ENCODE assay signal across 12 cellular contexts in genomic region chr11:111778047-111778558, GRCh38. TPM values are rescaled to one million over a fixed set of nuclear protein-coding genes. Genes with fewer than 3 reads are reported as not detected.
DNase-seq lines count a peak whose midpoint lies in the region; ATAC-seq, FAIRE-seq and TF ChIP-seq lines count a peak whose summit lies in the region.
"Had no signal": no experiment of that assay in that cellular context is flagged by ENCODE, and none has a peak within 500 bp of the region (broad histone marks: within the 10 kb centered on the region; RNA-seq: fewer than 3 reads in every experiment).

No MANE protein-coding gene starts in this region.

- H2AFZ ChIP-seq in GM23338, result no peak overlapping the region
- peak overlapping the region; percentile 28; the same call in 1 of the 2 replicates for H2AFZ ChIP-seq in K562 (ENCODE audit: low read depth, low read length)

- H3K4me1 Mint-ChIP-seq in GM23338, result peaks cover 5% of the 10 kb centered on the region; the same call in 2 of the 3 replicates
- peaks cover 13% of the 10 kb centered on the region for H3K4me1 Mint-ChIP-seq in type B pancreatic cell (ENCODE audit: unreplicated experiment)

- BruUV-seq in K562 (replicated peaks; lab: Mats Ljungman, UMichigan), result no TSS peak

- H3K4me1 ChIP-seq in GM23338 (ENCODE audit: insufficient read depth) (no peaks in the 10 kb centered on the region), K562 (replicated peaks in 1 of 2; ENCODE audit: control insufficient read depth in 2 of 2, insufficient read depth in 2 of 2, low read length in 2 of 2) (no peaks in the 10 kb centered on the region), right lobe of liver (peaks cover 0 to 61% (median 24%) of the 10 kb centered on the region in 4 donors)
- H3K4me1 ChIP-seq: HAP-1 had no signal

- no peaks in the 10 kb centered on the region for H3K79me2 ChIP-seq in GM23338 (replicated peaks; ENCODE audit: insufficient read depth)
- H3K79me2 ChIP-seq in K562 (ENCODE audit: control insufficient read depth, insufficient read depth, low read length), result no peaks in the 10 kb centered on the region

- no peak for FAIRE-seq in K562 (lab: Jason Lieb, UNC)

- no peak for TF ChIP-seq RAD21 in K562 (CRISPR knock-in tag; conservative IDR thresholded peaks at IDR 0.05 in 1 of 2, IDR thresholded peaks at IDR 0.05 in 1 of 2)

- H3K4me3 ChIP-seq in GM23338 (no peak overlapping the region), K562 (no peak overlapping the region), right lobe of liver (peak overlapping the region in 2 of 3 donors; percentile 17 to 32)
- H3K4me3 ChIP-seq: HAP-1 had no signal

- H3K27me3 Mint-ChIP-seq in GM23338 (ENCODE audit: insufficient read depth, low read depth, poor library complexity) (peaks cover 1% of the 10 kb centered on the region), type B pancreatic cell (no peaks in the 10 kb centered on the region)

- DNase-seq in GM23338 (ENCODE audit: low spot score), result no peak
- DNase-seq in K562 (ENCODE audit: extremely low read depth in 1 of 4, low spot score in 3 of 4), result no peak
- DNase-seq in right lobe of liver, result no peak
- no peak for DNase-seq in type B pancreatic cell (ENCODE audit: extremely low spot score, unreplicated experiment)
- no peak for DNase-seq in NCI-H748 (lab: John Stamatoyannopoulos, UW; ENCODE audit: unreplicated experiment)
- DNase-seq in CD1c-positive myeloid dendritic cell (ENCODE audit: extremely low spot score), result no peak
- DNase-seq: NCI-H1048; NK-92 treated with Interleukin-12 subunit alpha and Interleukin-12 subunit beta, amount 100 ng/mL, for 24 hours had no signal

- H3K27ac Mint-ChIP-seq in GM23338 (no peak overlapping the region), type B pancreatic cell (peak overlapping the region; percentile 75)
- H3K27ac Mint-ChIP-seq: CD8-positive, alpha-beta T cell had no signal

- TF ChIP-seq EP300 in K562 (IDR thresholded peaks at IDR 0.05; ENCODE audit: low read length), result no peak

- H3K4me2 ChIP-seq in GM23338, result no peak overlapping the region
- no peak overlapping the region for H3K4me2 ChIP-seq in K562 (ENCODE audit: insufficient read depth, low read length)

- POLR2A ChIA-PET in K562 (lab: Yijun Ruan, JAX), result interaction anchor here (1.1 kb wide), 1 partner anchor 11 kb away, joined by 5 read pairs; no protein-coding TSS in a partner anchor

- no peaks in the 10 kb centered on the region for H3K27me3 ChIP-seq in GM23338 (ENCODE audit: insufficient read depth)
- no peaks in the 10 kb centered on the region for H3K27me3 ChIP-seq in K562 (ENCODE audit: control insufficient read depth in 2 of 2, insufficient read depth in 2 of 2, low read length in 2 of 2)
- no peaks in the 10 kb centered on the region for H3K27me3 ChIP-seq in right lobe of liver
- H3K27me3 ChIP-seq: BE2C had no signal

- H3K9me3 Mint-ChIP-seq in GM23338 (no peaks in the 10 kb centered on the region), type B pancreatic cell (no peaks in the 10 kb centered on the region)
- H3K9me3 Mint-ChIP-seq: CD8-positive, alpha-beta T cell had no signal

- in situ Hi-C loops in K562 (cut with MboI), result loop anchor here (5.0 kb wide), 1 partner anchor 176 kb away; the partner anchor contains the start of gene SIK2

- WGBS in K562 (ENCODE audit: insufficient coverage, low coverage, missing lambda C conversion rate), result 56% methylated on average over 3 of the region's 3 CpGs
- 30% methylated on average over 3 of the region's 3 CpGs for WGBS in right lobe of liver (ENCODE audit: insufficient coverage, low coverage, low lambda C conversion rate, missing lambda C conversion rate)

- no peaks in the 10 kb centered on the region for H4K20me1 ChIP-seq in GM23338 (replicated peaks; ENCODE audit: insufficient read depth)
- H4K20me1 ChIP-seq in K562 (replicated peaks; ENCODE audit: control insufficient read depth, insufficient read depth, low read length), result no peaks in the 10 kb centered on the region

- no peak overlapping the region for H3K9ac ChIP-seq in K562 (ENCODE audit: insufficient read depth in 1 of 2, low read depth in 2 of 2, low read length in 2 of 2)

- ATAC-seq in GM23338, result peak; percentile 48
- ATAC-seq in K562, result no peak
- ATAC-seq in right lobe of liver, result peak; percentile 57 to 78 (median 72)
- no peak for ATAC-seq in GM18502 (IDR thresholded peaks at IDR 0.05; ENCODE audit: poor library complexity, unreplicated experiment)

- no peak for TF ChIP-seq POLR2A in K562 (conservative IDR thresholded peaks at IDR 0.05)
- peak; percentile 33 for TF ChIP-seq POLR2A in right lobe of liver (IDR thresholded peaks at IDR 0.05)

- CTCF ChIA-PET in K562 (lab: Yijun Ruan, JAX; ENCODE audit: low intra/inter-chr PET ratio), result interaction anchor here (1.0 to 3.8 kb wide), 7 partner anchors 11 to 323 kb away, joined by 3 to 38 read pairs (median 13); partner anchors contain the start of genes PPP2R1B and SIK2

- no peaks in the 10 kb centered on the region for H3K9me3 ChIP-seq in K562 (replicated peaks; ENCODE audit: control insufficient read depth, insufficient read depth, low read depth, low read length)
- no peaks in the 10 kb centered on the region for H3K9me3 ChIP-seq in right lobe of liver
- H3K9me3 ChIP-seq: BE2C, HAP-1 had no signal

- H3K4me3 Mint-ChIP-seq in GM23338 (no peak overlapping the region), type B pancreatic cell (peak overlapping the region; percentile 41)
- H3K4me3 Mint-ChIP-seq: CD8-positive, alpha-beta T cell had no signal

- H3K9me2 ChIP-seq in GM23338 (ENCODE audit: insufficient read depth), result no peaks in the 10 kb centered on the region

- no peaks in the 10 kb centered on the region for H3K36me3 Mint-ChIP-seq in GM23338 (ENCODE audit: low read depth)
- no peaks in the 10 kb centered on the region for H3K36me3 Mint-ChIP-seq in type B pancreatic cell
- H3K36me3 Mint-ChIP-seq: CD8-positive, alpha-beta T cell had no signal

- intact Hi-C loops in K562 (cut with micrococcal nuclease), result no loop called here
- intact Hi-C loops in right lobe of liver (cut with DNase I), result loop anchor here in 1 of 2 donors (10.0 kb wide), 1 partner anchor 173 kb away; the partner anchor contains the start of gene SIK2

- H3K27ac ChIP-seq in GM23338 (ENCODE audit: low read depth), result no peak overlapping the region; the same call in 1 of the 2 replicates
- H3K27ac ChIP-seq in K562 (ENCODE audit: extremely low read depth, low read depth, low read length), result no peak overlapping the region
- peak overlapping the region; percentile 58 to 94 (median 91) for H3K27ac ChIP-seq in right lobe of liver

- H3K36me3 ChIP-seq in GM23338 (ENCODE audit: insufficient read depth) (no peaks in the 10 kb centered on the region), K562 (ENCODE audit: control insufficient read depth, insufficient read depth, low read length) (no peaks in the 10 kb centered on the region), right lobe of liver (no peaks in the 10 kb centered on the region)
- H3K36me3 ChIP-seq: BE2C, HAP-1 had no signal

- H3K9me1 ChIP-seq in K562 (ENCODE audit: control insufficient read depth, insufficient read depth, low read length), result no peaks in the 10 kb centered on the region

- TF ChIP-seq CTCF in GM23338 (conservative IDR thresholded peaks at IDR 0.05; ENCODE audit: low read depth in 2 of 2) (no peak), K562 (IDR thresholded peaks at IDR 0.05 in 2 of 3, conservative IDR thresholded peaks at IDR 0.05 in 1 of 3; ENCODE audit: insufficient read depth in 2 of 3, low read depth in 1 of 3, low read length in 3 of 3) (no peak), right lobe of liver (IDR thresholded peaks at IDR 0.05) (no peak), type B pancreatic cell (conservative IDR thresholded peaks at IDR 0.05) (no peak)

- H3F3A ChIP-seq in GM23338 (replicated peaks; ENCODE audit: low read depth), result no peaks in the 10 kb centered on the region

TF ChIP-seq in GM23338, 12 proteins besides CTCF, POLR2A, EP300 and RAD21 (continues in another document):
- TF ChIP-seq POLR2AphosphoS5 (IDR thresholded peaks at IDR 0.05; ENCODE audit: low read depth) (no peak), ZNF331 (CRISPR knock-in tag; IDR thresholded peaks at IDR 0.05; ENCODE audit: low read depth) (no peak), EZH2phosphoT487 (IDR thresholded peaks at IDR 0.05; ENCODE audit: unreplicated experiment) (no peak)

TF ChIP-seq in K562, 482 proteins besides CTCF, POLR2A, EP300 and RAD21 (continues in another document):
- TF ChIP-seq ZNF23 (CRISPR knock-in tag; IDR thresholded peaks at IDR 0.05) (no peak), ZNF146 (CRISPR knock-in tag; IDR thresholded peaks at IDR 0.05; ENCODE audit: unreplicated experiment) (no peak), HOXB6 (CRISPR knock-in tag; IDR thresholded peaks at IDR 0.05; ENCODE audit: borderline replicate concordance) (no peak), WHSC1 (IDR thresholded peaks at IDR 0.05; ENCODE audit: low read length) (no peak), ASH1L (IDR thresholded peaks at IDR 0.05; ENCODE audit: borderline replicate concordance, low read depth, partially characterized antibody) (no peak)

RNA-seq across cellular contexts. Expression of gene PPP2R1B, which starts 11.9 kb away (rescaled TPM):
- 75.3 and 82.0 TPM in 2 replicates for total RNA-seq in GM23338 (2014; rRNA removed; shearing (Covaris generic))
- polyA plus RNA-seq in GM23338 (2016; fragmentation: Nextera tagmentation; extraction: Ambion mirVana), result 15.9 and 18.5 TPM in 2 replicates
- total RNA-seq in K562 (2011; cell fraction: chromatin; rRNA removed; ENCODE audit: low replicate concordance), result 46.5 and 64.1 TPM in 2 replicates
- total RNA-seq in K562 (2011; cell fraction: nucleolus; rRNA removed), result 22.1 and 22.3 TPM in 2 replicates
- total RNA-seq in K562 (2011; cell fraction: nucleoplasm; rRNA removed), result 33.6 and 43.7 TPM in 2 replicates
- total RNA-seq in K562 (2014; rRNA removed), result 24.6 and 32.1 TPM in 2 replicates
- 39.8 and 46.0 TPM in 2 replicates for total RNA-seq in K562 (2014; rRNA removed; fragmentation: Illumina TruSeq; extraction: Trizol)
- 25.1 and 30.4 TPM in 2 replicates for total RNA-seq in K562 (2015; rRNA removed; fragmentation: Illumina TruSeq; extraction: Trizol)
- 57.3 and 57.4 TPM in 2 replicates for total RNA-seq in K562 (2021)
- 33.4 and 48.4 TPM in 2 replicates for polyA plus RNA-seq in K562 (2011; rRNA removed)
- 23.5 and 28.5 TPM in 2 replicates for polyA plus RNA-seq in K562 (2011; cell fraction: cytosol; rRNA removed)
- 21.3 and 22.6 TPM in 2 replicates for polyA plus RNA-seq in K562 (2011; cell fraction: nucleus; rRNA removed)
- polyA plus RNA-seq in K562 (2012), result 16.8 and 30.6 TPM in 2 replicates
- 36.4 and 39.4 TPM in 2 replicates for polyA plus RNA-seq in K562 (2014; fragmentation: Illumina TruSeq; extraction: Trizol)
- 10 to 100 TPM; 50.9 to 68.5 TPM for polyA plus RNA-seq in K562 (2014; fragmentation: Nextera tagmentation; extraction: Ambion mirVana)
- 24.7 and 31.5 TPM in 2 replicates for polyA plus RNA-seq in K562 (2014; rRNA removed)
- 84.3 and 113 TPM in 2 replicates for polyA minus RNA-seq in K562 (2011; rRNA and poly(A)+ RNA removed)
- polyA minus RNA-seq in K562 (2011; cell fraction: cytosol; rRNA and poly(A)+ RNA removed), result 32.5 and 47.0 TPM in 2 replicates
- polyA minus RNA-seq in K562 (2011; cell fraction: nucleus; rRNA and poly(A)+ RNA removed), result 19.3 and 31.8 TPM in 2 replicates
- total RNA-seq in right lobe of liver, result 100 to 1,000 TPM in 1 of 6 experiments, 10 to 100 TPM in 5; 44.5 to 150 (median 59.6) TPM
- 48.1 and 52.3 TPM in 2 replicates for total RNA-seq in type B pancreatic cell (ENCODE audit: low replicate concordance)

Comparison
In these comparisons a context has a peak if more than half of its experiments do, and no peak if none do; other contexts are left out.
1. ATAC-seq: peak in GM23338 (single experiment) and right lobe of liver (4 of 4); none in K562 (single experiment) and GM18502 (single experiment).
2. H3K27ac ChIP-seq: peak in right lobe of liver (3 of 3); none in GM23338 (single experiment) and K562 (single experiment).
3. H3K4me3 ChIP-seq: peak in right lobe of liver (2 of 3); none in GM23338 (single experiment) and K562 (single experiment).